In genomic region chr17:49851387-49852291, GRCh38 we compare ENCODE assay signal across 1 cellular context.
TF ChIP-seq lines count a peak whose summit lies in the region.

No MANE protein-coding gene starts in this region.

TF ChIP-seq in HEK293, 187 proteins besides CTCF, POLR2A, EP300 and RAD21 (continued from another document):
- TF ChIP-seq, protein P1, sequence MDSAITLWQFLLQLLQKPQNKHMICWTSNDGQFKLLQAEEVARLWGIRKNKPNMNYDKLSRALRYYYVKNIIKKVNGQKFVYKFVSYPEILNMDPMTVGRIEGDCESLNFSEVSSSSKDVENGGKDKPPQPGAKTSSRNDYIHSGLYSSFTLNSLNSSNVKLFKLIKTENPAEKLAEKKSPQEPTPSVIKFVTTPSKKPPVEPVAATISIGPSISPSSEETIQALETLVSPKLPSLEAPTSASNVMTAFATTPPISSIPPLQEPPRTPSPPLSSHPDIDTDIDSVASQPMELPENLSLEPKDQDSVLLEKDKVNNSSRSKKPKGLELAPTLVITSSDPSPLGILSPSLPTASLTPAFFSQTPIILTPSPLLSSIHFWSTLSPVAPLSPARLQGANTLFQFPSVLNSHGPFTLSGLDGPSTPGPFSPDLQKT (IDR thresholded peaks at IDR 0.05; ENCODE audit: borderline replicate concordance, low read depth, low read length): no peak
- TF ChIP-seq ZNF776 (tag by site-specific recombination; IDR thresholded peaks at IDR 0.05; ENCODE audit: borderline replicate concordance) (no peak), ZNF121 (tag by site-specific recombination; IDR thresholded peaks at IDR 0.05) (peak; percentile 56; the same call in 1 of the 2 replicates), KLF8 (tag by site-specific recombination; IDR thresholded peaks at IDR 0.05) (peak; percentile 41; the same call in 1 of the 2 replicates), ZSCAN23 (tag by site-specific recombination; IDR thresholded peaks at IDR 0.05) (no peak), ZNF132 (tag by site-specific recombination; IDR thresholded peaks at IDR 0.05; ENCODE audit: borderline replicate concordance) (no peak), ZNF175 (tag by site-specific recombination; IDR thresholded peaks at IDR 0.05) (no peak), ZNF302 (tag by site-specific recombination; IDR thresholded peaks at IDR 0.05; ENCODE audit: low read depth) (no peak), ZBTB6 (tag by site-specific recombination; IDR thresholded peaks at IDR 0.05) (no peak; the same call in 1 of the 2 replicates), MYNN (tag by site-specific recombination; IDR thresholded peaks at IDR 0.05; ENCODE audit: borderline replicate concordance) (no peak), ZNF341 (tag by site-specific recombination; IDR thresholded peaks at IDR 0.05; ENCODE audit: low read depth) (no peak), HOXA7 (CRISPR knock-in tag; IDR thresholded peaks at IDR 0.05; ENCODE audit: borderline replicate concordance) (no peak), ZNF48 (tag by site-specific recombination; IDR thresholded peaks at IDR 0.05) (no peak), ZNF707 (tag by site-specific recombination; IDR thresholded peaks at IDR 0.05) (no peak), ZNF16 (tag by site-specific recombination; IDR thresholded peaks at IDR 0.05; ENCODE audit: low read depth) (no peak), SETDB1 (IDR thresholded peaks at IDR 0.05; ENCODE audit: insufficient read length, low read length) (no peak), ZNF560 (tag by site-specific recombination; IDR thresholded peaks at IDR 0.05; ENCODE audit: borderline replicate concordance) (no peak), ZNF549 (tag by site-specific recombination; IDR thresholded peaks at IDR 0.05) (no peak), ZNF398 (tag by site-specific recombination; IDR thresholded peaks at IDR 0.05) (no peak), IKZF3 (tag by site-specific recombination; IDR thresholded peaks at IDR 0.05) (0 out of 2 replicates have a peak, but pooled peaks have one; percentile 26), ZFHX2 (tag by site-specific recombination; conservative IDR thresholded peaks at IDR 0.05) (peak; percentile 70), ZNF785 (tag by site-specific recombination; IDR thresholded peaks at IDR 0.05) (0 out of 2 replicates have a peak, but pooled peaks have one; percentile 55), ZNF211 (tag by site-specific recombination; IDR thresholded peaks at IDR 0.05; ENCODE audit: low read depth) (no peak), ZNF701 (tag by site-specific recombination; IDR thresholded peaks at IDR 0.05) (no peak), ZNF621 (tag by site-specific recombination; IDR thresholded peaks at IDR 0.05) (no peak), ZNF354C (tag by site-specific recombination; IDR thresholded peaks at IDR 0.05; ENCODE audit: borderline replicate concordance, low read depth) (no peak), ZBTB7A (tag by site-specific recombination; IDR thresholded peaks at IDR 0.05; ENCODE audit: low read depth) (0 out of 2 replicates have a peak, but pooled peaks have one; percentile 44), ZBTB48 (tag by site-specific recombination; IDR thresholded peaks at IDR 0.05) (no peak), SCRT2 (tag by site-specific recombination; IDR thresholded peaks at IDR 0.05) (peak; percentile 40; the same call in 1 of the 2 replicates), ZNF510 (tag by site-specific recombination; IDR thresholded peaks at IDR 0.05; ENCODE audit: insufficient replicate concordance) (no peak), ZNF610 (tag by site-specific recombination; IDR thresholded peaks at IDR 0.05; ENCODE audit: borderline replicate concordance) (no peak), ZFP37 (tag by site-specific recombination; IDR thresholded peaks at IDR 0.05) (0 out of 2 replicates have a peak, but pooled peaks have one; percentile 48), ZNF501 (tag by site-specific recombination; IDR thresholded peaks at IDR 0.05) (0 out of 2 replicates have a peak, but pooled peaks have one; percentile 47), ZNF843 (tag by site-specific recombination; IDR thresholded peaks at IDR 0.05) (no peak), ZNF677 (tag by site-specific recombination; IDR thresholded peaks at IDR 0.05) (no peak), SP3 (tag by site-specific recombination; IDR thresholded peaks at IDR 0.05) (no peak), BCL11B (tag by site-specific recombination; IDR thresholded peaks at IDR 0.05; ENCODE audit: low read depth) (peak; percentile 54; the same call in 1 of the 2 replicates), ZEB2 (tag by site-specific recombination; IDR thresholded peaks at IDR 0.05) (peak; percentile 81), EGR2 (tag by site-specific recombination; IDR thresholded peaks at IDR 0.05; ENCODE audit: low read depth) (peak; percentile 71), ZNF350 (tag by site-specific recombination; IDR thresholded peaks at IDR 0.05) (no peak), ZNF629 (tag by site-specific recombination; IDR thresholded peaks at IDR 0.05) (peak; percentile 42; the same call in 1 of the 2 replicates), ZNF529 (tag by site-specific recombination; IDR thresholded peaks at IDR 0.05; ENCODE audit: insufficient replicate concordance) (no peak), SCRT1 (tag by site-specific recombination; IDR thresholded peaks at IDR 0.05; ENCODE audit: borderline replicate concordance) (no peak), ZNF23 (tag by site-specific recombination; IDR thresholded peaks at IDR 0.05; ENCODE audit: borderline replicate concordance) (no peak), ZNF426 (tag by site-specific recombination; IDR thresholded peaks at IDR 0.05) (no peak), YY2 (tag by site-specific recombination; IDR thresholded peaks at IDR 0.05) (no peak)
- TF ChIP-seq, protein P2, sequence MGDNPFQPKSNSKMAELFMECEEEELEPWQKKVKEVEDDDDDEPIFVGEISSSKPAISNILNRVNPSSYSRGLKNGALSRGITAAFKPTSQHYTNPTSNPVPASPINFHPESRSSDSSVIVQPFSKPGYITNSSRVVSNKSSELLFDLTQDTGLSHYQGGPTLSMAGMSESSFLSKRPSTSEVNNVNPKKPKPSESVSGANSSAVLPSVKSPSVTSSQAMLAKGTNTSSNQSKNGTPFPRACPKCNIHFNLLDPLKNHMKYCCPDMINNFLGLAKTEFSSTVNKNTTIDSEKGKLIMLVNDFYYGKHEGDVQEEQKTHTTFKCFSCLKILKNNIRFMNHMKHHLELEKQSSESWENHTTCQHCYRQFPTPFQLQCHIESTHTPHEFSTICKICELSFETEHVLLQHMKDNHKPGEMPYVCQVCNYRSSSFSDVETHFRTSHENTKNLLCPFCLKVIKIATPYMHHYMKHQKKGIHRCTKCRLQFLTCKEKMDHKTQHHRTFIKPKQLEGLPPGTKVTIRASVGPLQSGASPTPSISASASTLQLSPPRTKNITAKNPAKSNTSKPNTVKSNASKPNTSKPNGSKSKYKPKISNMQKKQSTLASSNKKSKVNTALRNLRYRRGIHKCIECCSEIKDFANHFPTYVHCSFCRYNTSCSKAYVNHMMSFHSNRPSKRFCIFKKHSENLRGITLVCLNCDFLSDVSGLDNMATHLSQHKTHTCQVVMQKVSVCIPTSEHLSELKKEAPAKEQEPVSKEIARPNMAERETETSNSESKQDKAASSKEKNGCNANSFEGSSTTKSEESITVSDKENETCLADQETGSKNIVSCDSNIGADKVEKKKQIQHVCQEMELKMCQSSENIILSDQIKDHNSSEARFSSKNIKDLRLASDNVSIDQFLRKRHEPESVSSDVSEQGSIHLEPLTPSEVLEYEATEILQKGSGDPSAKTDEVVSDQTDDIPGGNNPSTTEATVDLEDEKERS (tag by site-specific recombination; IDR thresholded peaks at IDR 0.05): no peak
- TF ChIP-seq, protein P3, sequence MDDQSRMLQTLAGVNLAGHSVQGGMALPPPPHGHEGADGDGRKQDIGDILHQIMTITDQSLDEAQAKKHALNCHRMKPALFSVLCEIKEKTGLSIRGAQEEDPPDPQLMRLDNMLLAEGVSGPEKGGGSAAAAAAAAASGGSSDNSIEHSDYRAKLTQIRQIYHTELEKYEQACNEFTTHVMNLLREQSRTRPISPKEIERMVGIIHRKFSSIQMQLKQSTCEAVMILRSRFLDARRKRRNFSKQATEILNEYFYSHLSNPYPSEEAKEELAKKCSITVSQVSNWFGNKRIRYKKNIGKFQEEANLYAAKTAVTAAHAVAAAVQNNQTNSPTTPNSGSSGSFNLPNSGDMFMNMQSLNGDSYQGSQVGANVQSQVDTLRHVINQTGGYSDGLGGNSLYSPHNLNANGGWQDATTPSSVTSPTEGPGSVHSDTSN (CRISPR knock-in tag; IDR thresholded peaks at IDR 0.05): no peak
- TF ChIP-seq, protein P4, sequence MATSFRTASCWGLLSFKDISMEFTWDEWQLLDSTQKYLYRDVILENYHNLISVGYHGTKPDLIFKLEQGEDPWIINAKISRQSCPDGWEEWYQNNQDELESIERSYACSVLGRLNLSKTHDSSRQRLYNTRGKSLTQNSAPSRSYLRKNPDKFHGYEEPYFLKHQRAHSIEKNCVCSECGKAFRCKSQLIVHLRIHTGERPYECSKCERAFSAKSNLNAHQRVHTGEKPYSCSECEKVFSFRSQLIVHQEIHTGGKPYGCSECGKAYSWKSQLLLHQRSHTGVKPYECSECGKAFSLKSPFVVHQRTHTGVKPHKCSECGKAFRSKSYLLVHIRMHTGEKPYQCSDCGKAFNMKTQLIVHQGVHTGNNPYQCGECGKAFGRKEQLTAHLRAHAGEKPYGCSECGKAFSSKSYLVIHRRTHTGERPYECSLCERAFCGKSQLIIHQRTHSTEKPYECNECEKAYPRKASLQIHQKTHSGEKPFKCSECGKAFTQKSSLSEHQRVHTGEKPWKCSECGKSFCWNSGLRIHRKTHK (tag by site-specific recombination; IDR thresholded peaks at IDR 0.05): no peak
- TF ChIP-seq, protein P5, sequence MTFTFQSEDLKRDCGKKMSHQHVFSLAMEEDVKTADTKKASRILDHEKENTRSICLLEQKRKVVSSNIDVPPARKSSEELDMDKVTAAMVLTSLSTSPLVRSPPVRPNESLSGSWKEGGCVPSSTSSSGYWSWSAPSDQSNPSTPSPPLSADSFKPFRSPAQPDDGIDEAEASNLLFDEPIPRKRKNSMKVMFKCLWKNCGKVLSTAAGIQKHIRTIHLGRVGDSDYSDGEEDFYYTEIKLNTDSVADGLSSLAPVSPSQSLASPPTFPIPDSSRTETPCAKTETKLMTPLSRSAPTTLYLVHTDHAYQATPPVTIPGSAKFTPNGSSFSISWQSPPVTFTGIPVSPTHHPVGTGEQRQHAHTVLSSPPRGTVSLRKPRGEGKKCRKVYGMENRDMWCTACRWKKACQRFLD (tag by site-specific recombination; IDR thresholded peaks at IDR 0.05): no peak
- TF ChIP-seq, protein P6, sequence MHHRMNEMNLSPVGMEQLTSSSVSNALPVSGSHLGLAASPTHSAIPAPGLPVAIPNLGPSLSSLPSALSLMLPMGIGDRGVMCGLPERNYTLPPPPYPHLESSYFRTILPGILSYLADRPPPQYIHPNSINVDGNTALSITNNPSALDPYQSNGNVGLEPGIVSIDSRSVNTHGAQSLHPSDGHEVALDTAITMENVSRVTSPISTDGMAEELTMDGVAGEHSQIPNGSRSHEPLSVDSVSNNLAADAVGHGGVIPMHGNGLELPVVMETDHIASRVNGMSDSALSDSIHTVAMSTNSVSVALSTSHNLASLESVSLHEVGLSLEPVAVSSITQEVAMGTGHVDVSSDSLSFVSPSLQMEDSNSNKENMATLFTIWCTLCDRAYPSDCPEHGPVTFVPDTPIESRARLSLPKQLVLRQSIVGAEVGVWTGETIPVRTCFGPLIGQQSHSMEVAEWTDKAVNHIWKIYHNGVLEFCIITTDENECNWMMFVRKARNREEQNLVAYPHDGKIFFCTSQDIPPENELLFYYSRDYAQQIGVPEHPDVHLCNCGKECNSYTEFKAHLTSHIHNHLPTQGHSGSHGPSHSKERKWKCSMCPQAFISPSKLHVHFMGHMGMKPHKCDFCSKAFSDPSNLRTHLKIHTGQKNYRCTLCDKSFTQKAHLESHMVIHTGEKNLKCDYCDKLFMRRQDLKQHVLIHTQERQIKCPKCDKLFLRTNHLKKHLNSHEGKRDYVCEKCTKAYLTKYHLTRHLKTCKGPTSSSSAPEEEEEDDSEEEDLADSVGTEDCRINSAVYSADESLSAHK (tag by site-specific recombination; IDR thresholded peaks at IDR 0.05): peak; percentile 40
- TF ChIP-seq, protein P7, sequence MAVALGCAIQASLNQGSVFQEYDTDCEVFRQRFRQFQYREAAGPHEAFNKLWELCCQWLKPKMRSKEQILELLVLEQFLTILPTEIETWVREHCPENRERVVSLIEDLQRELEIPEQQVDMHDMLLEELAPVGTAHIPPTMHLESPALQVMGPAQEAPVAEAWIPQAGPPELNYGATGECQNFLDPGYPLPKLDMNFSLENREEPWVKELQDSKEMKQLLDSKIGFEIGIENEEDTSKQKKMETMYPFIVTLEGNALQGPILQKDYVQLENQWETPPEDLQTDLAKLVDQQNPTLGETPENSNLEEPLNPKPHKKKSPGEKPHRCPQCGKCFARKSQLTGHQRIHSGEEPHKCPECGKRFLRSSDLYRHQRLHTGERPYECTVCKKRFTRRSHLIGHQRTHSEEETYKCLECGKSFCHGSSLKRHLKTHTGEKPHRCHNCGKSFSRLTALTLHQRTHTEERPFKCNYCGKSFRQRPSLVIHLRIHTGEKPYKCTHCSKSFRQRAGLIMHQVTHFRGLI (tag by site-specific recombination; IDR thresholded peaks at IDR 0.05): no peak
